In genomic region chr6:159729598-159729997, GRCh38 we compare ENCODE assay signal across 8 cellular contexts. TPM values are rescaled to one million over a fixed set of nuclear protein-coding genes. Genes with fewer than 3 reads are reported as not detected.
A peak's percentile ranks its signal among the peaks of the same experiment; 100 is the strongest.
DNase-seq lines count a peak whose midpoint lies in the region; ATAC-seq and TF ChIP-seq lines count a peak whose summit lies in the region.

No MANE protein-coding gene starts in this region.

- ATAC-seq in GM21723 (IDR thresholded peaks at IDR 0.05; ENCODE audit: unreplicated experiment): peak; percentile 16
- ATAC-seq in HG03280 (IDR thresholded peaks at IDR 0.05; ENCODE audit: unreplicated experiment): no peak

- no peaks in the 10 kb centered on the region for H3K27me3 ChIP-seq in BJ (ENCODE audit: control insufficient read depth, insufficient read depth, low read length)
- H3K27me3 ChIP-seq in WERI-Rb-1 (ENCODE audit: insufficient read depth, low read depth, severe bottlenecking): no peaks in the 10 kb centered on the region
- no peaks in the 10 kb centered on the region for H3K27me3 ChIP-seq in transverse colon

- in situ Hi-C loops in transverse colon (cut with MboI; ENCODE audit: low pct_ligation_motif_present in 1 of 4, low pct_unique_long_range_greater_than_20kb in 1 of 4, low sequenced_read_pairs in 3 of 4): no loop called here

- WGBS in transverse colon (ENCODE audit: low coverage in 1 of 2), 2 donors: 16% methylated on average over 4 of the region's 4 CpGs; no CpG with 5 or more reads in 1 of the 2 donors

- intact Hi-C loops in transverse colon (cut with DNase I; ENCODE audit: low total_unique reads): loop anchor here (5.0 kb wide), 1 partner anchor 37 kb away; the partner anchor contains the start of gene SOD2

- POLR2A ChIA-PET in BJ (lab: Charles Lee): no interaction called here

- DNase-seq in BJ (ENCODE audit: low read depth): no peak
- no peak for DNase-seq in WERI-Rb-1
- no peak for DNase-seq in transverse colon
- no peak for DNase-seq in DMS53 (lab: John Stamatoyannopoulos, UW)
- DNase-seq in NCI-H128 (lab: John Stamatoyannopoulos, UW; ENCODE audit: unreplicated experiment): no peak

- TF ChIP-seq POLR2A in transverse colon (IDR thresholded peaks at IDR 0.05): no peak

- H3K9me3 ChIP-seq in WERI-Rb-1 (ENCODE audit: severe bottlenecking) (no peaks in the 10 kb centered on the region), transverse colon (no peaks in the 10 kb centered on the region)

- peaks cover 15 to 70% (median 27%) of the 10 kb centered on the region in 4 donors for H3K4me1 ChIP-seq in transverse colon

- TF ChIP-seq EP300 in transverse colon (IDR thresholded peaks at IDR 0.05; ENCODE audit: low read depth): no peak

- H3K36me3 ChIP-seq in BJ (ENCODE audit: control insufficient read depth, insufficient read depth, low read length) (no peaks in the 10 kb centered on the region), WERI-Rb-1 (peaks cover 47% of the 10 kb centered on the region), transverse colon (no peaks in the 10 kb centered on the region)

- H3K4me3 ChIP-seq in BJ (ENCODE audit: low read depth, low read length) (peak overlapping the region; percentile 92), WERI-Rb-1 (ENCODE audit: low read depth, low read length) (peak overlapping the region; percentile 99; the same call in 1 of the 2 replicates), iPS-11a (ENCODE audit: low read depth, low read length) (peak overlapping the region; percentile 17), transverse colon (peak overlapping the region in 2 of 4 donors; percentile 97 to 98)

- CTCF ChIA-PET in BJ (lab: Yijun Ruan, JAX): no interaction called here

- TF ChIP-seq CTCF in BJ (IDR thresholded peaks at IDR 0.05; ENCODE audit: insufficient read depth, low read depth, low read length): no peak
- TF ChIP-seq CTCF in WERI-Rb-1 (IDR thresholded peaks at IDR 0.05; ENCODE audit: low read depth, low read length): no peak
- no peak for TF ChIP-seq CTCF in transverse colon (IDR thresholded peaks at IDR 0.05)

- no peak overlapping the region for H3K27ac ChIP-seq in WERI-Rb-1
- H3K27ac ChIP-seq in transverse colon: peak overlapping the region; percentile 14 to 99 (median 69)

RNA-seq across cellular contexts. Expression of gene WTAP, which starts 2.3 kb away (rescaled TPM):
- 10.0 and 23.3 TPM in 2 replicates for polyA plus RNA-seq in BJ (2011; rRNA removed)
- polyA minus RNA-seq in BJ (2011; rRNA and poly(A)+ RNA removed): 21.7 and 24.0 TPM in 2 replicates
- 100 to 1,000 TPM in 2 of 4 donors, 10 to 100 TPM in 2; 32.6 to 119 (median 88.1) TPM for total RNA-seq in transverse colon

RNA-seq across cellular contexts. Expression of gene ACAT2, which starts 32.2 kb away (rescaled TPM):
- 12.5 and 16.0 TPM in 2 replicates for polyA plus RNA-seq in BJ (2011; rRNA removed)
- polyA minus RNA-seq in BJ (2011; rRNA and poly(A)+ RNA removed): 6.0 and 6.2 TPM in 2 replicates
- 10 to 100 TPM in 3 of 4 donors, 1 to 10 TPM in 1; 8.2 to 19.8 (median 13.8) TPM for total RNA-seq in transverse colon

RNA-seq across cellular contexts. Expression of gene SOD2, which starts 36.6 kb away (rescaled TPM):
- 39.4 and 42.1 TPM in 2 replicates for polyA plus RNA-seq in BJ (2011; rRNA removed)
- polyA minus RNA-seq in BJ (2011; rRNA and poly(A)+ RNA removed): 48.7 and 52.8 TPM in 2 replicates
- total RNA-seq in transverse colon: 100 to 1,000 TPM; 170 to 272 (median 224) TPM

RNA-seq across cellular contexts. Expression of gene TCP1, which starts 59.8 kb away (rescaled TPM):
- 107 and 144 TPM in 2 replicates for polyA plus RNA-seq in BJ (2011; rRNA removed)
- 116 and 120 TPM in 2 replicates for polyA minus RNA-seq in BJ (2011; rRNA and poly(A)+ RNA removed)
- total RNA-seq in transverse colon: 100 to 1,000 TPM in 2 of 4 donors, 10 to 100 TPM in 2; 43.8 to 170 (median 112) TPM
